1 cellular context compared by ENCODE assay signal in the genomic region with DNA sequence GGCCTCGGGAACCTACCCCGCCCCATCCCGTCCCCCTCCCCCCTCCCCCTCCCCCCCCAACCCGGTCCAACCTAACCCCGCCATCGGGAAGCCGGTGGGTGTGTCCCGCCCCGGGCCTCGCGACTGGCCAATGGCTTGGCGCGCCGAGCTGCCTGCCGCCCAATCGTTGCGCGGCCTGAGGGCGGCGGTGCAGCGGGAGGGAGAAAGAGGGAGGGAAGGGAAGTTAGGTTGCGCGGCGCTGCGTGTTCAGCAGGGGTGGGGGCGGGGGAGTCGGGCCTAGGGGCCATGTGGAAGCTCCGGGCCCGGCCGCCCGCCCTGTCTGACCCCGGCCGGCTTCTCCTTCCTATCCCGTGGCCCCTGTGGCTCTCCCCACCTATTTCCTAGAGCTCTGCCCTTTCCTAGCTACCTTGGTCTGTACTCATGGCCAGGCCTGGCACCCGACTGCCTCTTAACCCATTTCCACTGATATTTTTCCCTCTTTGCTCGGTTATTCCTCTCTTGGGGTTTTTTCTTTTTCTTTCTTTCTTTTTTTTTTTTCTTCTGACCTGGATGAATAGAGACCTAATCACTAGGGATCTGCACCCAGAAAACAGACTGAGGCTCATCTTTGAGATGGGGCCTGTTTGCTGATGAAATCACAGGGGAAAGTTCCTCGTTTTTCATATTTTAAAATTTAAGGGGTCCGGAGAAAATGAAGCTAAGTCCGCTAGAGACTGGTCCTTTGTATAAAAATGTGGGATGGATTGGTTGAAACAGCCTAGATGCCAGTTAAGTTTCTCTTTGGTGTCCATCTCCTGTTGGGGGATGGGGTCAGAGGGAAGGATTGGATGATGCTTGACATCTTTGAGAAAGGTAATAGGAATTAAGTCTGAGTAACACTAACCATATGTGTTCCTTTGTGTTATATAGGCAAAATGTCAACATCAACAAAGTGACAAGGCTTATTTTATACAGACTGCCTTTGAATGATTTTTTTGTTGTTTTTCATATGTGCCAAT.
A peak's percentile ranks its signal among the peaks of the same experiment; 100 is the strongest.
TF ChIP-seq lines count a peak whose summit lies in the region.

No MANE protein-coding gene starts in this region.

TF ChIP-seq in HepG2, 621 proteins besides CTCF, POLR2A, EP300 and RAD21 (continued from another document and continues in another):
- TF ChIP-seq, protein P1, sequence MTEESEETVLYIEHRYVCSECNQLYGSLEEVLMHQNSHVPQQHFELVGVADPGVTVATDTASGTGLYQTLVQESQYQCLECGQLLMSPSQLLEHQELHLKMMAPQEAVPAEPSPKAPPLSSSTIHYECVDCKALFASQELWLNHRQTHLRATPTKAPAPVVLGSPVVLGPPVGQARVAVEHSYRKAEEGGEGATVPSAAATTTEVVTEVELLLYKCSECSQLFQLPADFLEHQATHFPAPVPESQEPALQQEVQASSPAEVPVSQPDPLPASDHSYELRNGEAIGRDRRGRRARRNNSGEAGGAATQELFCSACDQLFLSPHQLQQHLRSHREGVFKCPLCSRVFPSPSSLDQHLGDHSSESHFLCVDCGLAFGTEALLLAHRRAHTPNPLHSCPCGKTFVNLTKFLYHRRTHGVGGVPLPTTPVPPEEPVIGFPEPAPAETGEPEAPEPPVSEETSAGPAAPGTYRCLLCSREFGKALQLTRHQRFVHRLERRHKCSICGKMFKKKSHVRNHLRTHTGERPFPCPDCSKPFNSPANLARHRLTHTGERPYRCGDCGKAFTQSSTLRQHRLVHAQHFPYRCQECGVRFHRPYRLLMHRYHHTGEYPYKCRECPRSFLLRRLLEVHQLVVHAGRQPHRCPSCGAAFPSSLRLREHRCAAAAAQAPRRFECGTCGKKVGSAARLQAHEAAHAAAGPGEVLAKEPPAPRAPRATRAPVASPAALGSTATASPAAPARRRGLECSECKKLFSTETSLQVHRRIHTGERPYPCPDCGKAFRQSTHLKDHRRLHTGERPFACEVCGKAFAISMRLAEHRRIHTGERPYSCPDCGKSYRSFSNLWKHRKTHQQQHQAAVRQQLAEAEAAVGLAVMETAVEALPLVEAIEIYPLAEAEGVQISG (CRISPR knock-in tag; IDR thresholded peaks at IDR 0.05): peak; percentile 71
- TF ChIP-seq SRY (CRISPR knock-in tag; IDR thresholded peaks at IDR 0.05) (0 out of 2 replicates have a peak, but pooled peaks have one; percentile 20), ZFYVE20 (CRISPR knock-in tag; IDR thresholded peaks at IDR 0.05; ENCODE audit: borderline replicate concordance, low read depth) (no peak; the same call in 1 of the 2 replicates), TCF12 (IDR thresholded peaks at IDR 0.05) (no peak), TCF12 (CRISPR knock-in tag; IDR thresholded peaks at IDR 0.05) (0 out of 2 replicates have a peak, but pooled peaks have one; percentile 73), ZNF350 (CRISPR knock-in tag; IDR thresholded peaks at IDR 0.05; ENCODE audit: borderline replicate concordance, low read depth) (peak; percentile 61; the same call in 1 of the 2 replicates), U2AF1 (optimal IDR thresholded peaks at IDR 0.05; ENCODE audit: low read depth, low read length) (no peak), POGZ (CRISPR knock-in tag; IDR thresholded peaks at IDR 0.05) (peak; percentile 76), ZNF446 (CRISPR knock-in tag; IDR thresholded peaks at IDR 0.05) (0 out of 2 replicates have a peak, but pooled peaks have one; percentile 56), NFYC (CRISPR knock-in tag; IDR thresholded peaks at IDR 0.05) (peak; percentile 88), GATAD2A (CRISPR knock-in tag; IDR thresholded peaks at IDR 0.05) (0 out of 2 replicates have a peak, but pooled peaks have one; percentile 2), NONO (IDR thresholded peaks at IDR 0.05) (no peak), NONO (CRISPR knock-in tag; conservative IDR thresholded peaks at IDR 0.05) (peak; percentile 79; the same call in 1 of the 2 replicates), HMG20B (CRISPR knock-in tag; conservative IDR thresholded peaks at IDR 0.05) (peak; percentile 43; the same call in 1 of the 2 replicates), SP5 (CRISPR knock-in tag; IDR thresholded peaks at IDR 0.05; ENCODE audit: borderline replicate concordance, low read depth) (peak; percentile 59), TMF1 (CRISPR knock-in tag; IDR thresholded peaks at IDR 0.05; ENCODE audit: low read depth) (no peak; the same call in 1 of the 2 replicates), GZF1 (CRISPR knock-in tag; IDR thresholded peaks at IDR 0.05) (peak; percentile 75; the same call in 1 of the 2 replicates), KDM3A (CRISPR knock-in tag; IDR thresholded peaks at IDR 0.05; ENCODE audit: low read depth) (peak; percentile 41; the same call in 1 of the 2 replicates), ZNF431 (CRISPR knock-in tag; IDR thresholded peaks at IDR 0.05; ENCODE audit: borderline replicate concordance, low read depth) (no peak), ZNF180 (CRISPR knock-in tag; IDR thresholded peaks at IDR 0.05; ENCODE audit: borderline replicate concordance, low read depth) (no peak), ZNF326 (CRISPR knock-in tag; IDR thresholded peaks at IDR 0.05; ENCODE audit: borderline replicate concordance) (no peak), ELF4 (CRISPR knock-in tag; IDR thresholded peaks at IDR 0.05; ENCODE audit: borderline replicate concordance) (peak; percentile 64; the same call in 1 of the 2 replicates), RAD51 (IDR thresholded peaks at IDR 0.05; ENCODE audit: borderline replicate concordance) (no peak), CREB1 (IDR thresholded peaks at IDR 0.05) (peak; percentile 61; the same call in 1 of the 2 replicates), CREB1 (CRISPR knock-in tag; IDR thresholded peaks at IDR 0.05) (peak; percentile 81), ZNF572 (CRISPR knock-in tag; IDR thresholded peaks at IDR 0.05) (0 out of 2 replicates have a peak, but pooled peaks have one; percentile 45), FOXJ3 (CRISPR knock-in tag; IDR thresholded peaks at IDR 0.05; ENCODE audit: borderline replicate concordance) (peak; percentile 42; the same call in 1 of the 2 replicates), NR2C2 (CRISPR knock-in tag; IDR thresholded peaks at IDR 0.05; ENCODE audit: borderline replicate concordance) (peak; percentile 55), RBM39 (IDR thresholded peaks at IDR 0.05; ENCODE audit: low read depth, low read length, poor library complexity, severe bottlenecking) (peak; percentile 73)
- TF ChIP-seq, protein P2, sequence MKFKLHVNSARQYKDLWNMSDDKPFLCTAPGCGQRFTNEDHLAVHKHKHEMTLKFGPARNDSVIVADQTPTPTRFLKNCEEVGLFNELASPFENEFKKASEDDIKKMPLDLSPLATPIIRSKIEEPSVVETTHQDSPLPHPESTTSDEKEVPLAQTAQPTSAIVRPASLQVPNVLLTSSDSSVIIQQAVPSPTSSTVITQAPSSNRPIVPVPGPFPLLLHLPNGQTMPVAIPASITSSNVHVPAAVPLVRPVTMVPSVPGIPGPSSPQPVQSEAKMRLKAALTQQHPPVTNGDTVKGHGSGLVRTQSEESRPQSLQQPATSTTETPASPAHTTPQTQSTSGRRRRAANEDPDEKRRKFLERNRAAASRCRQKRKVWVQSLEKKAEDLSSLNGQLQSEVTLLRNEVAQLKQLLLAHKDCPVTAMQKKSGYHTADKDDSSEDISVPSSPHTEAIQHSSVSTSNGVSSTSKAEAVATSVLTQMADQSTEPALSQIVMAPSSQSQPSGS (CRISPR knock-in tag; IDR thresholded peaks at IDR 0.05): peak; percentile 41; the same call in 1 of the 2 replicates
- TF ChIP-seq, protein P3, sequence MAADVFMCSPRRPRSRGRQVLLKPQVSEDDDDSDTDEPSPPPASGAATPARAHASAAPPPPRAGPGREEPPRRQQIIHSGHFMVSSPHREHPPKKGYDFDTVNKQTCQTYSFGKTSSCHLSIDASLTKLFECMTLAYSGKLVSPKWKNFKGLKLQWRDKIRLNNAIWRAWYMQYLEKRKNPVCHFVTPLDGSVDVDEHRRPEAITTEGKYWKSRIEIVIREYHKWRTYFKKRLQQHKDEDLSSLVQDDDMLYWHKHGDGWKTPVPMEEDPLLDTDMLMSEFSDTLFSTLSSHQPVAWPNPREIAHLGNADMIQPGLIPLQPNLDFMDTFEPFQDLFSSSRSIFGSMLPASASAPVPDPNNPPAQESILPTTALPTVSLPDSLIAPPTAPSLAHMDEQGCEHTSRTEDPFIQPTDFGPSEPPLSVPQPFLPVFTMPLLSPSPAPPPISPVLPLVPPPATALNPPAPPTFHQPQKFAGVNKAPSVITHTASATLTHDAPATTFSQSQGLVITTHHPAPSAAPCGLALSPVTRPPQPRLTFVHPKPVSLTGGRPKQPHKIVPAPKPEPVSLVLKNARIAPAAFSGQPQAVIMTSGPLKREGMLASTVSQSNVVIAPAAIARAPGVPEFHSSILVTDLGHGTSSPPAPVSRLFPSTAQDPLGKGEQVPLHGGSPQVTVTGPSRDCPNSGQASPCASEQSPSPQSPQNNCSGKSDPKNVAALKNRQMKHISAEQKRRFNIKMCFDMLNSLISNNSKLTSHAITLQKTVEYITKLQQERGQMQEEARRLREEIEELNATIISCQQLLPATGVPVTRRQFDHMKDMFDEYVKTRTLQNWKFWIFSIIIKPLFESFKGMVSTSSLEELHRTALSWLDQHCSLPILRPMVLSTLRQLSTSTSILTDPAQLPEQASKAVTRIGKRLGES (CRISPR knock-in tag; IDR thresholded peaks at IDR 0.05; ENCODE audit: borderline replicate concordance): 0 out of 2 replicates have a peak, but pooled peaks have one; percentile 22
- TF ChIP-seq, protein P4, sequence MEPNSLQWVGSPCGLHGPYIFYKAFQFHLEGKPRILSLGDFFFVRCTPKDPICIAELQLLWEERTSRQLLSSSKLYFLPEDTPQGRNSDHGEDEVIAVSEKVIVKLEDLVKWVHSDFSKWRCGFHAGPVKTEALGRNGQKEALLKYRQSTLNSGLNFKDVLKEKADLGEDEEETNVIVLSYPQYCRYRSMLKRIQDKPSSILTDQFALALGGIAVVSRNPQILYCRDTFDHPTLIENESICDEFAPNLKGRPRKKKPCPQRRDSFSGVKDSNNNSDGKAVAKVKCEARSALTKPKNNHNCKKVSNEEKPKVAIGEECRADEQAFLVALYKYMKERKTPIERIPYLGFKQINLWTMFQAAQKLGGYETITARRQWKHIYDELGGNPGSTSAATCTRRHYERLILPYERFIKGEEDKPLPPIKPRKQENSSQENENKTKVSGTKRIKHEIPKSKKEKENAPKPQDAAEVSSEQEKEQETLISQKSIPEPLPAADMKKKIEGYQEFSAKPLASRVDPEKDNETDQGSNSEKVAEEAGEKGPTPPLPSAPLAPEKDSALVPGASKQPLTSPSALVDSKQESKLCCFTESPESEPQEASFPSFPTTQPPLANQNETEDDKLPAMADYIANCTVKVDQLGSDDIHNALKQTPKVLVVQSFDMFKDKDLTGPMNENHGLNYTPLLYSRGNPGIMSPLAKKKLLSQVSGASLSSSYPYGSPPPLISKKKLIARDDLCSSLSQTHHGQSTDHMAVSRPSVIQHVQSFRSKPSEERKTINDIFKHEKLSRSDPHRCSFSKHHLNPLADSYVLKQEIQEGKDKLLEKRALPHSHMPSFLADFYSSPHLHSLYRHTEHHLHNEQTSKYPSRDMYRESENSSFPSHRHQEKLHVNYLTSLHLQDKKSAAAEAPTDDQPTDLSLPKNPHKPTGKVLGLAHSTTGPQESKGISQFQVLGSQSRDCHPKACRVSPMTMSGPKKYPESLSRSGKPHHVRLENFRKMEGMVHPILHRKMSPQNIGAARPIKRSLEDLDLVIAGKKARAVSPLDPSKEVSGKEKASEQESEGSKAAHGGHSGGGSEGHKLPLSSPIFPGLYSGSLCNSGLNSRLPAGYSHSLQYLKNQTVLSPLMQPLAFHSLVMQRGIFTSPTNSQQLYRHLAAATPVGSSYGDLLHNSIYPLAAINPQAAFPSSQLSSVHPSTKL (CRISPR knock-in tag; IDR thresholded peaks at IDR 0.05): peak; percentile 41; the same call in 1 of the 2 replicates
- TF ChIP-seq, protein P5, sequence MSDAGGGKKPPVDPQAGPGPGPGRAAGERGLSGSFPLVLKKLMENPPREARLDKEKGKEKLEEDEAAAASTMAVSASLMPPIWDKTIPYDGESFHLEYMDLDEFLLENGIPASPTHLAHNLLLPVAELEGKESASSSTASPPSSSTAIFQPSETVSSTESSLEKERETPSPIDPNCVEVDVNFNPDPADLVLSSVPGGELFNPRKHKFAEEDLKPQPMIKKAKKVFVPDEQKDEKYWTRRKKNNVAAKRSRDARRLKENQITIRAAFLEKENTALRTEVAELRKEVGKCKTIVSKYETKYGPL (CRISPR knock-in tag; IDR thresholded peaks at IDR 0.05): peak; percentile 31; the same call in 1 of the 2 replicates
- TF ChIP-seq, protein P6, sequence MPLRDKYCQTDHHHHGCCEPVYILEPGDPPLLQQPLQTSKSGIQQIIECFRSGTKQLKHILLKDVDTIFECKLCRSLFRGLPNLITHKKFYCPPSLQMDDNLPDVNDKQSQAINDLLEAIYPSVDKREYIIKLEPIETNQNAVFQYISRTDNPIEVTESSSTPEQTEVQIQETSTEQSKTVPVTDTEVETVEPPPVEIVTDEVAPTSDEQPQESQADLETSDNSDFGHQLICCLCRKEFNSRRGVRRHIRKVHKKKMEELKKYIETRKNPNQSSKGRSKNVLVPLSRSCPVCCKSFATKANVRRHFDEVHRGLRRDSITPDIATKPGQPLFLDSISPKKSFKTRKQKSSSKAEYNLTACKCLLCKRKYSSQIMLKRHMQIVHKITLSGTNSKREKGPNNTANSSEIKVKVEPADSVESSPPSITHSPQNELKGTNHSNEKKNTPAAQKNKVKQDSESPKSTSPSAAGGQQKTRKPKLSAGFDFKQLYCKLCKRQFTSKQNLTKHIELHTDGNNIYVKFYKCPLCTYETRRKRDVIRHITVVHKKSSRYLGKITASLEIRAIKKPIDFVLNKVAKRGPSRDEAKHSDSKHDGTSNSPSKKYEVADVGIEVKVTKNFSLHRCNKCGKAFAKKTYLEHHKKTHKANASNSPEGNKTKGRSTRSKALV (CRISPR knock-in tag; IDR thresholded peaks at IDR 0.05): peak; percentile 43; the same call in 1 of the 2 replicates
- TF ChIP-seq, protein P7, sequence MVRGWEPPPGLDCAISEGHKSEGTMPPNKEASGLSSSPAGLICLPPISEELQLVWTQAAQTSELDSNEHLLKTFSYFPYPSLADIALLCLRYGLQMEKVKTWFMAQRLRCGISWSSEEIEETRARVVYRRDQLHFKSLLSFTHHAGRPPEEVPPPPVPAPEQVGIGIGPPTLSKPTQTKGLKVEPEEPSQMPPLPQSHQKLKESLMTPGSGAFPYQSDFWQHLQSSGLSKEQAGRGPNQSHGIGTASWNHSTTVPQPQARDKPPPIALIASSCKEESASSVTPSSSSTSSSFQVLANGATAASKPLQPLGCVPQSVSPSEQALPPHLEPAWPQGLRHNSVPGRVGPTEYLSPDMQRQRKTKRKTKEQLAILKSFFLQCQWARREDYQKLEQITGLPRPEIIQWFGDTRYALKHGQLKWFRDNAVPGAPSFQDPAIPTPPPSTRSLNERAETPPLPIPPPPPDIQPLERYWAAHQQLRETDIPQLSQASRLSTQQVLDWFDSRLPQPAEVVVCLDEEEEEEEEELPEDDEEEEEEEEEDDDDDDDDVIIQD (CRISPR knock-in tag; IDR thresholded peaks at IDR 0.05; ENCODE audit: low read depth): peak; percentile 72; the same call in 1 of the 2 replicates
